ENCODE assay signal across 1 cellular context in genomic region chr14:31229638-31230229, GRCh38.
TF ChIP-seq lines count a peak whose summit lies in the region.

No MANE protein-coding gene starts in this region.

TF ChIP-seq in HepG2, 621 proteins besides CTCF, POLR2A, EP300 and RAD21 (continued from another document and continues in another):
- peak; percentile 99 for TF ChIP-seq ZBTB4 (CRISPR knock-in tag; IDR thresholded peaks at IDR 0.05; ENCODE audit: borderline replicate concordance)
- peak; percentile 54 for TF ChIP-seq ZFP36 (IDR thresholded peaks at IDR 0.05; ENCODE audit: borderline replicate concordance, low read depth, low read length, partially characterized antibody)
- peak; percentile 99 for TF ChIP-seq TOPORS (CRISPR knock-in tag; IDR thresholded peaks at IDR 0.05)
- peak in 1 of 2 experiments; percentile 90; a peak in 2 of 4 replicates for TF ChIP-seq REST (IDR thresholded peaks at IDR 0.05; ENCODE audit: borderline replicate concordance in 1 of 2, low read depth in 1 of 2, low read length in 2 of 2)
- peak; percentile 100 for TF ChIP-seq ARID3A (IDR thresholded peaks at IDR 0.05; ENCODE audit: low read depth, low read length)
- peak; percentile 91 for TF ChIP-seq ZSCAN25 (CRISPR knock-in tag; IDR thresholded peaks at IDR 0.05)
- TF ChIP-seq MAZ (IDR thresholded peaks at IDR 0.05; ENCODE audit: borderline replicate concordance, low read depth, low read length), result peak; percentile 99
- TF ChIP-seq MAZ (CRISPR knock-in tag; IDR thresholded peaks at IDR 0.05; ENCODE audit: low read depth), result peak; percentile 98; the same call in 1 of the 2 replicates
- peak; percentile 100 for TF ChIP-seq REPIN1 (CRISPR knock-in tag; IDR thresholded peaks at IDR 0.05; ENCODE audit: borderline replicate concordance, low read depth)
- TF ChIP-seq BATF2 (CRISPR knock-in tag; IDR thresholded peaks at IDR 0.05), result peak; percentile 97
- TF ChIP-seq TCF7L2 (IDR thresholded peaks at IDR 0.05; ENCODE audit: low read depth, low read length), result peak; percentile 33; the same call in 1 of the 2 replicates
- peak; percentile 95 for TF ChIP-seq ZNF563 (CRISPR knock-in tag; IDR thresholded peaks at IDR 0.05)
- TF ChIP-seq ZBTB25 (CRISPR knock-in tag; IDR thresholded peaks at IDR 0.05), result peak; percentile 100
- no peak for TF ChIP-seq GLI4 (CRISPR knock-in tag; IDR thresholded peaks at IDR 0.05; ENCODE audit: borderline replicate concordance)
- peak; percentile 99 for TF ChIP-seq KDM1A (CRISPR knock-in tag; IDR thresholded peaks at IDR 0.05)
- TF ChIP-seq ZBTB40 (IDR thresholded peaks at IDR 0.05), result no peak
- TF ChIP-seq ZBTB40 (CRISPR knock-in tag; IDR thresholded peaks at IDR 0.05), result peak; percentile 96; the same call in 1 of the 2 replicates
- TF ChIP-seq MXD4 (CRISPR knock-in tag; IDR thresholded peaks at IDR 0.05), result peak; percentile 98
- TF ChIP-seq ZNF891 (CRISPR knock-in tag; IDR thresholded peaks at IDR 0.05), result no peak
- TF ChIP-seq KAT2B (IDR thresholded peaks at IDR 0.05; ENCODE audit: borderline replicate concordance, low read depth, low read length), result no peak
- TF ChIP-seq FUBP1 (CRISPR knock-in tag; IDR thresholded peaks at IDR 0.05; ENCODE audit: borderline replicate concordance), result peak; percentile 100
- peak; percentile 100 for TF ChIP-seq MEIS1 (CRISPR knock-in tag; IDR thresholded peaks at IDR 0.05; ENCODE audit: borderline replicate concordance)
- no peak for TF ChIP-seq HNRNPLL (IDR thresholded peaks at IDR 0.05; ENCODE audit: low read depth, low read length, poor library complexity, severe bottlenecking)
- TF ChIP-seq HNRNPK (IDR thresholded peaks at IDR 0.05; ENCODE audit: low read depth, low read length, poor library complexity, severe bottlenecking), result no peak
- TF ChIP-seq KLF16 (CRISPR knock-in tag; IDR thresholded peaks at IDR 0.05), result peak in 1 of 2 experiments; percentile 100; a peak in 2 of 4 replicates
- TF ChIP-seq SP1 (IDR thresholded peaks at IDR 0.05), result no peak
- TF ChIP-seq SP1 (CRISPR knock-in tag; IDR thresholded peaks at IDR 0.05), result peak; percentile 87
- TF ChIP-seq PAXIP1 (CRISPR knock-in tag; conservative IDR thresholded peaks at IDR 0.05), result peak; percentile 100
